ENCODE assay signal across 8 cellular contexts in the genomic region with DNA sequence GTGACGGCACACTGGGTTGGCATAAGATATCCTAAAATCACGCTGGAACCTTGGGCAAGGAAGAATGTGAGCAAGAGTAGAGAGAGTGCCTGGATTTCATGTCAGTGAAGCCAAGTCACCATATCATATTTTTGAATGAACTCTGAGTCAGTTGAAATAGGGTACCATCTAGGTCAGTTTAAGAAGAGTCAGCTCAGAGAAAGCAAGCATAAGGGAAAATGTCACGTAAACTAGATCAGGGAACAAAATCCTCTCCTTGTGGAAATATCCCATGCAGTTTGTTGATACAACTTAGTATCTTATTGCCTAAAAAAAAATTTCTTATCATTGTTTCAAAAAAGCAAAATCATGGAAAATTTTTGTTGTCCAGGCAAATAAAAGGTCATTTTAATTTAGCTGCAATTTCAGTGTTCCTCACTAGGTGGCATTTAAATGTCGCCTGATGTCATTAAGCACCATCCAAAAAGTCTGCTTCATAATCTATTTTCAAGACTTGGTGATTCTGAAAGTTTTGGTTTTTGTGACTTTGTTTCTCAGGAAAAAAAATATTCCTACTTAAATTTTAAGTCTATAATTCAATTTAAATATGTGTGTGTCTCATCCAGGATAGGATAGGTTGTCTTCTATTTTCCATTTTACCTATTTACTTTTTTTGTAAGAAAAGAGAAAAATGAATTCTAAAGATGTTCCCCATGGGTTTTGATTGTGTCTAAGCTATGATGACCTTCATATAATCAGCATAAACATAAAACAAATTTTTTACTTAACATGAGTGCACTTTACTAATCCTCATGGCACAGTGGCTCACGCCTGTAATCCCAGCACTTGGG.
A peak's percentile ranks its signal among the peaks of the same experiment; 100 is the strongest.
DNase-seq lines count a peak whose midpoint lies in the region; TF ChIP-seq lines count a peak whose summit lies in the region.

No MANE protein-coding gene starts in this region.

- no peaks in the 10 kb centered on the region for H3K79me2 ChIP-seq in OCI-LY3 (ENCODE audit: low read length)

- H3K4me1 ChIP-seq in OCI-LY3 (ENCODE audit: low read length), result no peaks in the 10 kb centered on the region

- TF ChIP-seq CTCF in OCI-LY3 (IDR thresholded peaks at IDR 0.05; ENCODE audit: low read depth, low read length) (peak; percentile 70), choroid plexus epithelial cell (conservative IDR thresholded peaks at IDR 0.05; ENCODE audit: low read depth, low read length) (peak; percentile 55)

- no peak overlapping the region for H3K4me2 ChIP-seq in OCI-LY3 (ENCODE audit: low read length)

- H2AFZ ChIP-seq in OCI-LY3 (ENCODE audit: low read depth, low read length), result no peak overlapping the region

- DNase-seq in ELR (ENCODE audit: low read depth), result peak; percentile 4
- peak; percentile 18 for DNase-seq in HEK293T (ENCODE audit: extremely low spot score)
- DNase-seq in choroid plexus epithelial cell (ENCODE audit: low read depth), result peak; percentile 72
- peak; percentile 82 for DNase-seq in medulla oblongata (ENCODE audit: extremely low spot score)
- no peak for DNase-seq in posterior cingulate gyrus
- no peak for DNase-seq in activated effector memory CD4-positive, alpha-beta T cell treated with anti-CD3 and anti-CD28 coated beads, Interleukin-2, amount 50 U/mL, for 16 hours
- no peak for DNase-seq in activated effector memory CD4-positive, alpha-beta T cell treated with Interleukin-2 at 50 U/mL for 16 hours

- peaks cover 3% of the 10 kb centered on the region; the same call in 1 of the 2 replicates for H3K27me3 ChIP-seq in OCI-LY3 (ENCODE audit: low read depth, low read length)

- H4K20me1 ChIP-seq in OCI-LY3 (ENCODE audit: insufficient read depth, low read length), result no peaks in the 10 kb centered on the region

- H3K36me3 ChIP-seq in OCI-LY3 (replicated peaks; ENCODE audit: low read depth, low read length), result no peaks in the 10 kb centered on the region

- no peaks in the 10 kb centered on the region for H3K9me3 ChIP-seq in OCI-LY3 (ENCODE audit: insufficient read depth, low read length)

- intact Hi-C loops in posterior cingulate gyrus (cut with DNase I), result loop anchor here (2.0 kb wide), 1 partner anchor 148 kb away; no protein-coding TSS in a partner anchor

- POLR2A ChIA-PET in HEK293T (lab: Yijun Ruan, JAX), result no interaction called here

- no peak overlapping the region for H3K9ac ChIP-seq in OCI-LY3 (ENCODE audit: low read length)

- no peak overlapping the region for H3K27ac ChIP-seq in OCI-LY3 (ENCODE audit: low read length)

- H3K4me3 ChIP-seq in OCI-LY3 (ENCODE audit: low read length), result no peak overlapping the region
- H3K4me3 ChIP-seq in choroid plexus epithelial cell (ENCODE audit: low read depth, low read length), result no peak overlapping the region

- CTCF ChIA-PET in HEK293T (lab: Yijun Ruan, JAX), result interaction anchor here (0.8 to 1.3 kb wide), 4 partner anchors 39 to 201 kb away, joined by 3 read pairs; no protein-coding TSS in a partner anchor

TF ChIP-seq in HEK293T, 16 proteins besides CTCF, POLR2A, EP300 and RAD21:
- TF ChIP-seq TARDBP (IDR thresholded peaks at IDR 0.05) (no peak), CTBP1 (IDR thresholded peaks at IDR 0.05; ENCODE audit: borderline replicate concordance) (no peak), L3MBTL2 (conservative IDR thresholded peaks at IDR 0.05) (no peak), SUZ12 (IDR thresholded peaks at IDR 0.05) (no peak), ARNT (IDR thresholded peaks at IDR 0.05) (no peak), HDGF (IDR thresholded peaks at IDR 0.05; ENCODE audit: borderline replicate concordance) (no peak), PKNOX1 (IDR thresholded peaks at IDR 0.05) (no peak), SP1 (IDR thresholded peaks at IDR 0.05) (no peak), FOXK2 (IDR thresholded peaks at IDR 0.05) (no peak), FOXM1 (IDR thresholded peaks at IDR 0.05; ENCODE audit: borderline replicate concordance) (no peak), FOXA1 (IDR thresholded peaks at IDR 0.05) (no peak), LEF1 (IDR thresholded peaks at IDR 0.05; ENCODE audit: borderline replicate concordance) (no peak), ZNF384 (IDR thresholded peaks at IDR 0.05) (no peak), ELF4 (IDR thresholded peaks at IDR 0.05) (no peak), BHLHE40 (IDR thresholded peaks at IDR 0.05; ENCODE audit: borderline replicate concordance) (no peak), NFRKB (IDR thresholded peaks at IDR 0.05) (no peak)

Comparison
In these comparisons a context has a peak if more than half of its experiments do, and no peak if none do; other contexts are left out.
1. DNase-seq: peak in ELR (single experiment), HEK293T (single experiment), choroid plexus epithelial cell (single experiment) and medulla oblongata (single experiment); none in posterior cingulate gyrus (0 of 10), activated effector memory CD4-positive, alpha-beta T cell treated with anti-CD3 and anti-CD28 coated beads, Interleukin-2, amount 50 U/mL, for 16 hours (single experiment) and activated effector memory CD4-positive, alpha-beta T cell treated with Interleukin-2 at 50 U/mL for 16 hours (single experiment).